Comparison of ENCODE assay signal across 11 cellular contexts in the genomic region with DNA sequence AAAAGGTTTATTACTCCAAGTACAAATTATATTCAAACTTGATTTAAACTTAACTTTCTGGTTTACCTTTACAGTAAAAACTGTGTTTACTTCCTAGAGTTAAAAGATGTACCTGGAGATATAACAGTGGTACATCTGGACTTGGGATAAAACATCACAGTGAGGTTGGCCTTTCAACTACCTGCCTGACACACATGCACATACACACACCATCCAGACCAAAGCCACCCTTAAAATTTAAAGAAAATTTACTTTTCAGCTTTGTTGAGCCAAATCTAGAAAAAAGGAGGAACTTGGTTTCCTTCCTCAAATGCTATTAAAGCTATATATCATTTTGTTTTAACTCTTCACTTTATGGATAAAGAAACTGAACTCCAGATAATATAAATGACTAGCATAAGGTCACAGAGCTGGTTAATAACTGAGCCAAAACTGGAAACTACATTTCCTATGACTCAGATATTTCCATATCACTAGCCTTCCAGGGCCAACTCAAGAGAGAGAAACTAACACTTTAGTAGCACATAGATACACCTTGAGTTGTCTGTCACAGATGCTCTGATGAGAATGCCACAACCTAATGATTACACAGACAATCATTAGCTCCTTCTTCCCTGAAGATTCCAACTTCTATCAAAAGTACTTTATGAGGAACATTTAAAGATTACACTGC. TPM values are rescaled to one million over a fixed set of nuclear protein-coding genes. Genes with fewer than 3 reads are reported as not detected.
A peak's percentile ranks its signal among the peaks of the same experiment; 100 is the strongest.
DNase-seq lines count a peak whose midpoint lies in the region; ATAC-seq, FAIRE-seq and TF ChIP-seq lines count a peak whose summit lies in the region.
"Had no signal": no experiment of that assay in that cellular context is flagged by ENCODE, and none has a peak within 500 bp of the region (broad histone marks: within the 10 kb centered on the region; RNA-seq: fewer than 3 reads in every experiment).

No MANE protein-coding gene starts in this region.

- no peak for TF ChIP-seq CTCF in omental fat pad (IDR thresholded peaks at IDR 0.05)

- in situ Hi-C loops in ACHN (cut with HindIII; ENCODE audit: low pct_ligation_motif_present, low pct_unique_long_range_greater_than_20kb, low sequenced_read_pairs) = no loop called here

- peaks cover 10% of the 10 kb centered on the region for H3K4me1 Mint-ChIP-seq in activated naive CD8-positive, alpha-beta T cell treated with anti-CD3 and anti-CD28 coated beads, Interleukin-2, amount 10 ng/mL, durations not matched to agents 7 days and 5 days

- POLR2A ChIA-PET in activated naive CD8-positive, alpha-beta T cell treated with anti-CD3 and anti-CD28 coated beads, Interleukin-2, amount 10 ng/mL, durations not matched to agents 7 days and 5 days (lab: Charles Lee) = no interaction called here

- peak; percentile 88 for DNase-seq in ACHN
- DNase-seq in GM19239 (ENCODE audit: insufficient read length, low spot score) = no peak
- no peak for DNase-seq in activated naive CD8-positive, alpha-beta T cell treated with anti-CD3 and anti-CD28 coated beads, Interleukin-2, amount 10 ng/mL, durations not matched to agents 7 days and 5 days
- no peak for DNase-seq in omental fat pad (ENCODE audit: low spot score)
- DNase-seq in foreskin melanocyte = no peak
- DNase-seq in epidermal melanocyte (ENCODE audit: insufficient read length, low spot score) = no peak
- DNase-seq: anterior cingulate cortex, testis had no signal

- peaks cover 24% of the 10 kb centered on the region for H3K36me3 Mint-ChIP-seq in activated naive CD8-positive, alpha-beta T cell treated with anti-CD3 and anti-CD28 coated beads, Interleukin-2, amount 10 ng/mL, durations not matched to agents 7 days and 5 days

- no peak overlapping the region for H3K27ac Mint-ChIP-seq in activated naive CD8-positive, alpha-beta T cell treated with anti-CD3 and anti-CD28 coated beads, Interleukin-2, amount 10 ng/mL, durations not matched to agents 7 days and 5 days
- H3K27ac Mint-ChIP-seq: natural killer cell treated with Interleukin-12 subunit alpha and Interleukin-12 subunit beta and Interleukin-15 and Interleukin-18, amount 100 ng/mL, for 72 hours had no signal

- peak; percentile 92 for FAIRE-seq in GM19239 (lab: Jason Lieb, UNC)

- H3K4me3 Mint-ChIP-seq in activated naive CD8-positive, alpha-beta T cell treated with anti-CD3 and anti-CD28 coated beads, Interleukin-2, amount 10 ng/mL, durations not matched to agents 7 days and 5 days = no peak overlapping the region
- H3K4me3 Mint-ChIP-seq: natural killer cell treated with Interleukin-12 subunit alpha and Interleukin-12 subunit beta and Interleukin-15 and Interleukin-18, amount 100 ng/mL, for 72 hours had no signal

- no peaks in the 10 kb centered on the region for H3K27me3 Mint-ChIP-seq in activated naive CD8-positive, alpha-beta T cell treated with anti-CD3 and anti-CD28 coated beads, Interleukin-2, amount 10 ng/mL, durations not matched to agents 7 days and 5 days
- H3K27me3 Mint-ChIP-seq: natural killer cell treated with Interleukin-12 subunit alpha and Interleukin-12 subunit beta and Interleukin-15 and Interleukin-18, amount 100 ng/mL, for 72 hours had no signal

- ATAC-seq in HG03097 (IDR thresholded peaks at IDR 0.05; ENCODE audit: low FRiP score, unreplicated experiment) = peak; percentile 92
- ATAC-seq in activated naive CD8-positive, alpha-beta T cell treated with anti-CD3 and anti-CD28 coated beads, Interleukin-2, amount 10 ng/mL, durations not matched to agents 7 days and 5 days (ENCODE audit: low read depth) = peak; percentile 50
- ATAC-seq in omental fat pad (ENCODE audit: low FRiP score) = no peak
- ATAC-seq in GM19035 (IDR thresholded peaks at IDR 0.05; ENCODE audit: unreplicated experiment) = no peak

- H3K9me3 Mint-ChIP-seq in activated naive CD8-positive, alpha-beta T cell treated with anti-CD3 and anti-CD28 coated beads, Interleukin-2, amount 10 ng/mL, durations not matched to agents 7 days and 5 days = peaks cover 12% of the 10 kb centered on the region
- H3K9me3 Mint-ChIP-seq: natural killer cell treated with Interleukin-12 subunit alpha and Interleukin-12 subunit beta and Interleukin-15 and Interleukin-18, amount 100 ng/mL, for 72 hours had no signal

RNA-seq across cellular contexts. Expression of a gene that starts 40.8 kb away (rescaled TPM):
- 10 to 100 TPM; 14.7 to 24.7 TPM for total RNA-seq in activated naive CD8-positive, alpha-beta T cell treated with anti-CD3 and anti-CD28 coated beads, Interleukin-2, amount 10 ng/mL, durations not matched to agents 7 days and 5 days
- 10 to 100 TPM in 1 of 4 donors, 1 to 10 TPM in 3; 9.0 to 16.8 (median 9.3) TPM for total RNA-seq in omental fat pad

RNA-seq across cellular contexts. Expression of a gene that starts 41.2 kb away (rescaled TPM):
- 10 to 100 TPM; 31.6 to 33.5 TPM for total RNA-seq in activated naive CD8-positive, alpha-beta T cell treated with anti-CD3 and anti-CD28 coated beads, Interleukin-2, amount 10 ng/mL, durations not matched to agents 7 days and 5 days
- 10 to 100 TPM; 15.7 to 31.5 (median 22.5) TPM for total RNA-seq in omental fat pad

Comparison
In these comparisons a context has a peak if more than half of its experiments do, and no peak if none do; other contexts are left out.
1. ATAC-seq: peak in HG03097 (single experiment) and activated naive CD8-positive, alpha-beta T cell treated with anti-CD3 and anti-CD28 coated beads, Interleukin-2, amount 10 ng/mL, durations not matched to agents 7 days and 5 days (single experiment); none in omental fat pad (single experiment) and GM19035 (single experiment).